In the genomic region with DNA sequence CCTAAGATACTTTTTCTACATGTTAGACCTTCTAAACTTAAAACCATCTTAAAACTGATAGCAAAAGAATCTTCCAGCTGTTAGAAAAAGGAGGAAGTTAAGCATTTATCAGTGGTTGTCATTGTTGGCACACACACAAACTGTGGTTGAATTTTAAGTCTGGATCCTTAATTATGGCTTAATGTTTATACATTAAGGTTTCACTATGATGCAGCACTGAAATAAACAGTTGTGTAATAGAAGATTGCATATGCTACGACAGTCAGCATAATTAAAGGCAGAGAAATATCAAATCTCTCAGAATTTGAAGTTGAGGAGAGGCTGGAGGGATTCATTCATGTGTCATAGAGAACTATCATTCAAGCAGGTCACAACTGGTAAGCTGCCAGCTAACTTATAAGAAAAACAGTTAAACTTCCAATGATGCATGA, we compare ENCODE assay signal across 9 cellular contexts. TPM values are rescaled to one million over a fixed set of nuclear protein-coding genes. Genes with fewer than 3 reads are reported as not detected.
DNase-seq lines count a peak whose midpoint lies in the region; ATAC-seq and TF ChIP-seq lines count a peak whose summit lies in the region.
"Had no signal": no experiment of that assay in that cellular context is flagged by ENCODE, and none has a peak within 500 bp of the region (broad histone marks: within the 10 kb centered on the region; RNA-seq: fewer than 3 reads in every experiment).

No MANE protein-coding gene starts in this region.

- peaks cover 55% of the 10 kb centered on the region for H3K4me1 Mint-ChIP-seq in GM23338

- H2AFZ ChIP-seq in ACC112 (ENCODE audit: low read length, unreplicated experiment): no peak overlapping the region
- no peak overlapping the region for H2AFZ ChIP-seq in GM23338

- H3K27me3 Mint-ChIP-seq in GM23338 (ENCODE audit: insufficient read depth, low read depth, poor library complexity): peaks cover 4% of the 10 kb centered on the region

- H3K4me3 ChIP-seq in ACC112 (ENCODE audit: low read depth, low read length) (peak overlapping the region; percentile 43; the same call in 1 of the 2 replicates), GM23338 (no peak overlapping the region), fibroblast of the aortic adventitia (ENCODE audit: low read depth, low read length) (no peak overlapping the region)

- H3K27me3 ChIP-seq in ACC112 (ENCODE audit: insufficient read depth, low read length) (no peaks in the 10 kb centered on the region), GM23338 (ENCODE audit: insufficient read depth) (no peaks in the 10 kb centered on the region)

- H3K36me3 ChIP-seq in ACC112 (ENCODE audit: insufficient read depth, low read length): no peaks in the 10 kb centered on the region
- no peaks in the 10 kb centered on the region for H3K36me3 ChIP-seq in GM23338 (ENCODE audit: insufficient read depth)

- H3K4me1 ChIP-seq in ACC112 (ENCODE audit: control insufficient read depth, insufficient read depth, low read length, unreplicated experiment) (peaks cover 33% of the 10 kb centered on the region), GM23338 (ENCODE audit: insufficient read depth) (peaks cover 26% of the 10 kb centered on the region)

- H3K4me3 Mint-ChIP-seq in GM23338: no peak overlapping the region

- no peak for ATAC-seq in GM23338

- H3K36me3 Mint-ChIP-seq in GM23338 (ENCODE audit: low read depth): peaks cover 11% of the 10 kb centered on the region; the same call in 2 of the 3 replicates

- CTCF ChIA-PET in RWPE1 (lab: Yijun Ruan, JAX): no interaction called here

- peak overlapping the region; percentile 60; the same call in 1 of the 2 replicates for H3K27ac Mint-ChIP-seq in GM23338

- no peaks in the 10 kb centered on the region for H3K9me2 ChIP-seq in GM23338 (ENCODE audit: insufficient read depth)

- H3K27ac ChIP-seq in ACC112 (ENCODE audit: low read depth, low read length): peak overlapping the region; percentile 25; the same call in 1 of the 2 replicates
- 0 out of 2 replicates have a peak overlapping the region, but pooled peaks have one; percentile 75 for H3K27ac ChIP-seq in GM23338 (ENCODE audit: low read depth)
- H3K27ac ChIP-seq in RWPE1: no peak overlapping the region
- H3K27ac ChIP-seq: C4-2B had no signal

- POLR2A ChIA-PET in RWPE1 (lab: Yijun Ruan, JAX; ENCODE audit: low non-redundant PET): no interaction called here

- peaks cover 18% of the 10 kb centered on the region; the same call in 1 of the 2 replicates for H4K20me1 ChIP-seq in GM23338 (replicated peaks; ENCODE audit: insufficient read depth)

- H3K4me2 ChIP-seq in GM23338: 0 out of 2 replicates have a peak overlapping the region, but pooled peaks have one; percentile 43

- no peaks in the 10 kb centered on the region for H3K79me2 ChIP-seq in ACC112 (ENCODE audit: control insufficient read depth, insufficient read depth, low read length, unreplicated experiment)
- H3K79me2 ChIP-seq in GM23338 (replicated peaks; ENCODE audit: insufficient read depth): no peaks in the 10 kb centered on the region; the same call in 1 of the 2 replicates

- H3F3A ChIP-seq in GM23338 (replicated peaks; ENCODE audit: low read depth): no peaks in the 10 kb centered on the region

- DNase-seq in GM23338 (ENCODE audit: low spot score) (no peak), RWPE1 (ENCODE audit: low spot score) (peak; percentile 77), fibroblast of the aortic adventitia (ENCODE audit: low read depth) (peak; percentile 74), D341Med (ENCODE audit: low spot score) (no peak), middle frontal gyrus (ENCODE audit: extremely low spot score, low spot score) (no peak), DMS79 (lab: John Stamatoyannopoulos, UW) (no peak), foreskin melanocyte (no peak)

- TF ChIP-seq CTCF in GM23338 (conservative IDR thresholded peaks at IDR 0.05; ENCODE audit: low read depth in 2 of 2): no peak
- TF ChIP-seq CTCF in RWPE1 (conservative IDR thresholded peaks at IDR 0.05; ENCODE audit: low read depth): no peak
- no peak for TF ChIP-seq CTCF in fibroblast of the aortic adventitia (IDR thresholded peaks at IDR 0.05; ENCODE audit: insufficient read depth, low read length)

- H3K9me3 Mint-ChIP-seq in GM23338: peaks cover 3% of the 10 kb centered on the region; the same call in 1 of the 3 replicates

TF ChIP-seq in GM23338, 12 proteins besides CTCF, POLR2A, EP300 and RAD21:
- no peak for TF ChIP-seq ZNF331 (CRISPR knock-in tag; IDR thresholded peaks at IDR 0.05; ENCODE audit: low read depth)
- TF ChIP-seq, protein P1, sequence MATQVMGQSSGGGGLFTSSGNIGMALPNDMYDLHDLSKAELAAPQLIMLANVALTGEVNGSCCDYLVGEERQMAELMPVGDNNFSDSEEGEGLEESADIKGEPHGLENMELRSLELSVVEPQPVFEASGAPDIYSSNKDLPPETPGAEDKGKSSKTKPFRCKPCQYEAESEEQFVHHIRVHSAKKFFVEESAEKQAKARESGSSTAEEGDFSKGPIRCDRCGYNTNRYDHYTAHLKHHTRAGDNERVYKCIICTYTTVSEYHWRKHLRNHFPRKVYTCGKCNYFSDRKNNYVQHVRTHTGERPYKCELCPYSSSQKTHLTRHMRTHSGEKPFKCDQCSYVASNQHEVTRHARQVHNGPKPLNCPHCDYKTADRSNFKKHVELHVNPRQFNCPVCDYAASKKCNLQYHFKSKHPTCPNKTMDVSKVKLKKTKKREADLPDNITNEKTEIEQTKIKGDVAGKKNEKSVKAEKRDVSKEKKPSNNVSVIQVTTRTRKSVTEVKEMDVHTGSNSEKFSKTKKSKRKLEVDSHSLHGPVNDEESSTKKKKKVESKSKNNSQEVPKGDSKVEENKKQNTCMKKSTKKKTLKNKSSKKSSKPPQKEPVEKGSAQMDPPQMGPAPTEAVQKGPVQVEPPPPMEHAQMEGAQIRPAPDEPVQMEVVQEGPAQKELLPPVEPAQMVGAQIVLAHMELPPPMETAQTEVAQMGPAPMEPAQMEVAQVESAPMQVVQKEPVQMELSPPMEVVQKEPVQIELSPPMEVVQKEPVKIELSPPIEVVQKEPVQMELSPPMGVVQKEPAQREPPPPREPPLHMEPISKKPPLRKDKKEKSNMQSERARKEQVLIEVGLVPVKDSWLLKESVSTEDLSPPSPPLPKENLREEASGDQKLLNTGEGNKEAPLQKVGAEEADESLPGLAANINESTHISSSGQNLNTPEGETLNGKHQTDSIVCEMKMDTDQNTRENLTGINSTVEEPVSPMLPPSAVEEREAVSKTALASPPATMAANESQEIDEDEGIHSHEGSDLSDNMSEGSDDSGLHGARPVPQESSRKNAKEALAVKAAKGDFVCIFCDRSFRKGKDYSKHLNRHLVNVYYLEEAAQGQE (IDR thresholded peaks at IDR 0.05; ENCODE audit: unreplicated experiment): no peak
- no peak for TF ChIP-seq STAT1 (IDR thresholded peaks at IDR 0.05; ENCODE audit: unreplicated experiment)

RNA-seq across cellular contexts. Expression of a gene that starts 32.3 kb away (rescaled TPM):
- 73.9 and 75.3 TPM in 2 replicates for total RNA-seq in GM23338 (2014; rRNA removed; shearing (Covaris generic))
- polyA plus RNA-seq in GM23338 (2016; fragmentation: Nextera tagmentation; extraction: Ambion mirVana): 14.1 and 16.2 TPM in 2 replicates
- total RNA-seq in fibroblast of the aortic adventitia (ENCODE audit: low replicate concordance): 22.8 and 31.9 TPM in 2 replicates

Comparison
In these comparisons a context has a peak if more than half of its experiments do, and no peak if none do; other contexts are left out.
1. DNase-seq: peak in RWPE1 (single experiment) and fibroblast of the aortic adventitia (single experiment); none in GM23338 (single experiment), D341Med (single experiment), middle frontal gyrus (single experiment), DMS79 (single experiment) and foreskin melanocyte (single experiment).